In the genomic region with DNA sequence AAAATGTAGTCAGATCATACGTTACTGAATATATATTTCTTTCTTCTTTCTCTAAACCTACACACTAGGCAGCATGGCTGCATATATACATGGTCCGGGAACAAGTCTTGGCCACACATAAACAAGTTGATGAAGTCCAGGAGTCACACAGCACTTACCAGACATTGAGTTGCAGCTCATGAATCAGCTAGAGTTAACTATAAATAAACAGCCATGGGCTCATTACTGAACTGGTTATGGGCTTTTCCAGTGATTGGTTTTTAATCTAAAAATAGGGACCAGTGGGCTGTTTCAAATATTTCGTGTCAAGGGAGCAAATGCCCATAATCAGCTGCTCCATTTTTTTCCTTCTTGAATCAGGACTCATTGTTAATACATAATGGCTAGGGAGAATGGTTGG, we compare ENCODE assay signal across 37 cellular contexts. TPM values are rescaled to one million over a fixed set of nuclear protein-coding genes. Genes with fewer than 3 reads are reported as not detected.
"Had no signal": no experiment of that assay in that cellular context is flagged by ENCODE, and none has a peak within 500 bp of the region (broad histone marks: within the 10 kb centered on the region; RNA-seq: fewer than 3 reads in every experiment).

No MANE protein-coding gene starts in this region.

- H3K9me3 ChIP-seq: adrenal gland, Peyer's patch had no signal

- H3K27me3 Mint-ChIP-seq: activated B cell treated with CpG ODN at 0.5 μM for 24 hours; activated CD4-positive, alpha-beta memory T cell treated with anti-CD3 and anti-CD28 coated beads for 36 hours had no signal

- H3K27me3 ChIP-seq: adrenal gland, brain microvascular endothelial cell, Peyer's patch had no signal

- H3K27ac ChIP-seq: adrenal gland, brain microvascular endothelial cell, KMS-11, Peyer's patch, VCaP had no signal

- H3K4me1 Mint-ChIP-seq: activated B cell treated with CpG ODN at 0.5 μM for 24 hours had no signal

- H3K36me3 ChIP-seq: adrenal gland, brain microvascular endothelial cell, Peyer's patch had no signal

- H3K36me3 Mint-ChIP-seq: activated CD4-positive, alpha-beta memory T cell treated with anti-CD3 and anti-CD28 coated beads for 36 hours; activated naive CD4-positive, alpha-beta T cell treated with anti-CD3 and anti-CD28 coated beads, Interleukin-2, amount 50 U/mL, for 72 hours had no signal

- H3K4me1 ChIP-seq: Peyer's patch had no signal

- H3K9me3 Mint-ChIP-seq: activated B cell treated with CpG ODN at 0.5 μM for 24 hours; activated naive CD4-positive, alpha-beta T cell treated with anti-CD3 and anti-CD28 coated beads for 36 hours; activated T-cell treated with anti-CD3 and anti-CD28 coated beads, Interleukin-2, amount 50 U/mL, for 4 hours; activated T-helper 1 cell treated with anti-CD3 and anti-CD28 coated beads, Interleukin-12 subunit alpha, Interleukin-12 subunit beta, Interleukin-2, Interleukin-4 antibody, amounts not matched to agents 30 ng/mL and 10 ng/mL and 1 ng/mL, durations not matched to agents 14 hours and 24 hours and 36 hours had no signal

- H3K4me3 ChIP-seq: adrenal gland, Peyer's patch had no signal

- DNase-seq: activated B cell treated with CpG ODN at 0.5 μM for 24 hours; activated CD4-positive, alpha-beta memory T cell treated with anti-CD3 and anti-CD28 coated beads for 36 hours; activated CD4-positive, alpha-beta T cell treated with anti-CD3 and anti-CD28 coated beads for 4 hours; activated CD4-positive, alpha-beta T cell treated with anti-CD3 and anti-CD28 coated beads, Interleukin-2, amount 50 U/mL, for 1 hour; activated CD4-positive, CD25-positive, alpha-beta regulatory T cell treated with anti-CD3 and anti-CD28 coated beads, Interleukin-2, amount 50 U/mL, for 72 hours; activated CD8-positive, alpha-beta memory T cell treated with anti-CD3 and anti-CD28 coated beads, Interleukin-2, amount 50 U/mL, for 4 hours; activated gamma-delta T cell treated with Interleukin-2 at 50 U/mL for 16 hours; activated naive CD4-positive, alpha-beta T cell treated with anti-CD3 and anti-CD28 coated beads for 36 hours; activated T-cell treated with anti-CD3 and anti-CD28 coated beads for 4 hours; activated T-cell treated with anti-CD3 and anti-CD28 coated beads, Interleukin-2, amount 50 U/mL, for 4 hours; adrenal gland; brain microvascular endothelial cell; central memory CD4-positive, alpha-beta T cell; MM.1S; MV-4-11; NCI-H1092 treated with DMSO at 0.1 percent for 48 hours; NCI-H1417; NCI-H146; NCI-H187 treated with DMSO at 0.1 percent for 48 hours; NCI-H2081; NCI-H226; NCI-H524 treated with DMSO at 0.1 percent for 48 hours; PC-3; Peyer's patch; RPMI8226; SHP77 treated with DMSO at 0.1 percent for 48 hours; SW 1271; T-helper 1 cell; T-helper 2 cell; T-helper 9 cell had no signal

- H3K27ac Mint-ChIP-seq: activated B cell treated with CpG ODN at 0.5 μM for 24 hours; activated CD4-positive, alpha-beta memory T cell treated with anti-CD3 and anti-CD28 coated beads for 36 hours; activated naive CD4-positive, alpha-beta T cell treated with anti-CD3 and anti-CD28 coated beads for 36 hours; activated naive CD4-positive, alpha-beta T cell treated with anti-CD3 and anti-CD28 coated beads, Interleukin-2, amount 50 U/mL, for 72 hours; activated T-helper 1 cell treated with anti-CD3 and anti-CD28 coated beads, Interleukin-12 subunit alpha, Interleukin-12 subunit beta, Interleukin-2, Interleukin-4 antibody, amounts not matched to agents 30 ng/mL and 10 ng/mL and 1 ng/mL, durations not matched to agents 14 hours and 24 hours and 36 hours had no signal

- H3K4me3 Mint-ChIP-seq: activated B cell treated with CpG ODN at 0.5 μM for 24 hours; activated CD4-positive, alpha-beta memory T cell treated with anti-CD3 and anti-CD28 coated beads for 36 hours; activated naive CD4-positive, alpha-beta T cell treated with anti-CD3 and anti-CD28 coated beads for 36 hours; activated T-cell treated with anti-CD3 and anti-CD28 coated beads, Interleukin-2, amount 50 U/mL, for 4 hours; activated T-helper 1 cell treated with anti-CD3 and anti-CD28 coated beads, Interleukin-12 subunit alpha, Interleukin-12 subunit beta, Interleukin-2, Interleukin-4 antibody, amounts not matched to agents 30 ng/mL and 10 ng/mL and 1 ng/mL, durations not matched to agents 14 hours and 24 hours and 36 hours had no signal

RNA-seq across cellular contexts. Expression of gene SPATA31D1, which starts 46.8 kb away (rescaled TPM):
- total RNA-seq: activated B cell treated with CpG ODN at 0.5 μM for 24 hours; activated CD4-positive, alpha-beta memory T cell treated with anti-CD3 and anti-CD28 coated beads for 36 hours; activated naive CD4-positive, alpha-beta T cell treated with anti-CD3 and anti-CD28 coated beads for 36 hours; activated naive CD4-positive, alpha-beta T cell treated with anti-CD3 and anti-CD28 coated beads, Interleukin-2, amount 50 U/mL, for 72 hours; activated T-cell treated with anti-CD3 and anti-CD28 coated beads, Interleukin-2, amount 50 U/mL, for 4 hours; activated T-helper 1 cell treated with anti-CD3 and anti-CD28 coated beads, Interleukin-12 subunit alpha, Interleukin-12 subunit beta, Interleukin-2, Interleukin-4 antibody, amounts not matched to agents 30 ng/mL and 10 ng/mL and 1 ng/mL, durations not matched to agents 14 hours and 24 hours and 36 hours; adrenal gland; LHCN-M2; NCI-H460; PC-3; Peyer's patch; SK-MEL-5 had no signal
- polyA plus RNA-seq: adrenal gland had no signal
